ENCODE assay signal across 25 cellular contexts in the genomic region with DNA sequence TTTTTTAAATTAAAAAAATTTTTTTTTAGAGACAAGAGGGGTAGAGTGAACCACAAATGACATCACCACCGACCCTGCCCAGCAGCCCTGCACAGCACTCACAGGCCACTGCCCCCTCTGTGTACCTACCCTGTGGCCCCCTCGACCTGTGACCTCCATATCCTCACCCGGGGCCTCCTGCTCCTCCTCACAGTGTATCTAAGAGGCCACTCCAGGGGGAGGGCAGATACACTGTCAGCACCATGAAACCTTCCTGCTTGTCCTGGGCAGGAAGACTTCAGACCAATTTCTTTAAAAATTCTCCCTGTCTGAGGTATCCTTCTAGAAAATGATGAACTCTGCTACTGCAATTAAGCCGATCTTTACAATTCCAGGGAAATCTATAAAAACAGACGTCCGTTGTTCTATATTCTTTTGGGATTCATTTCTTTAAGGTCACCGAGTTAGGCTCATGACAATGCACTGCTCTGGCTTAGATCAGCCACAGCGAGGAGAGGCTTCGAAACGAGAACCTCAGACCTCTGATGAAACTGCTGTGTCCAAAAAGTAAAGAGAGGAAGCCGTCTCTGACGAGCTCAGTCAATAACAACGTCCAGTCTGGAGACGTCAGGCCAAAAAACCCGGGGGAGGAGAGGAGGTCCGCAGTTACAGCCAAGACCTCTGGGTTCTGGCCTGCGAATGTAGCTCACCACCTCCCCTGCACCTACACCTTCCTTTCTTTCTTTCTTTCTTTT. TPM values are rescaled to one million over a fixed set of nuclear protein-coding genes. Genes with fewer than 3 reads are reported as not detected.
DNase-seq lines count a peak whose midpoint lies in the region; TF ChIP-seq lines count a peak whose summit lies in the region.
"Had no signal": no experiment of that assay in that cellular context is flagged by ENCODE, and none has a peak within 500 bp of the region (broad histone marks: within the 10 kb centered on the region; RNA-seq: fewer than 3 reads in every experiment).

No MANE protein-coding gene starts in this region.

- TF ChIP-seq POLR2A in NB4 (IDR thresholded peaks at IDR 0.05; ENCODE audit: extremely low read depth, insufficient read length), result no peak

- CTCF ChIA-PET in GM10248 (lab: Yijun Ruan, JAX), result interaction anchor here (1.1 kb wide), 2 partner anchors 11 kb away, joined by 3 read pairs; no protein-coding TSS in a partner anchor

- no peak for TF ChIP-seq CTCF in HL-60 (IDR thresholded peaks at IDR 0.05; ENCODE audit: insufficient read depth, low read length)
- no peak for TF ChIP-seq CTCF in NB4 (IDR thresholded peaks at IDR 0.05; ENCODE audit: low read depth, low read length)
- TF ChIP-seq CTCF in hepatocyte (IDR thresholded peaks at IDR 0.05; ENCODE audit: poor library complexity), result no peak
- no peak for TF ChIP-seq CTCF in neutrophil (IDR thresholded peaks at IDR 0.05)
- no peak for TF ChIP-seq CTCF in GM10248 (IDR thresholded peaks at IDR 0.05; ENCODE audit: control extremely low read depth, extremely low read depth, low read depth, missing control alignments)

- H3K27me3 ChIP-seq in HL-60 (ENCODE audit: insufficient read depth, poor library complexity, severe bottlenecking) (no peaks in the 10 kb centered on the region), hepatocyte (no peaks in the 10 kb centered on the region), neutrophil (no peaks in the 10 kb centered on the region)
- H3K27me3 ChIP-seq: upper lobe of left lung had no signal

- WGBS in hepatocyte (ENCODE audit: low lambda C conversion rate, missing lambda C conversion rate), result 59% methylated on average over 17 of the region's 17 CpGs

- H3K4me1 ChIP-seq in hepatocyte (ENCODE audit: insufficient read depth), result peaks cover 18% of the 10 kb centered on the region
- peaks cover 58% of the 10 kb centered on the region in 2 experiments for H3K4me1 ChIP-seq in neutrophil (ENCODE audit: control insufficient read depth in 1 of 2, insufficient read depth in 1 of 2, low read depth in 1 of 2, low read length in 1 of 2)
- H3K4me1 ChIP-seq: Caco-2, SJSA1 had no signal

- peak in 1 of 2 experiments; percentile 74 for DNase-seq in HL-60 (ENCODE audit: low read depth in 1 of 2, low spot score in 1 of 2)
- DNase-seq in NB4 (ENCODE audit: low read depth), result peak; percentile 76
- DNase-seq in hepatocyte (ENCODE audit: low spot score), result no peak
- DNase-seq in GM10248 (ENCODE audit: extremely low spot score), result no peak
- DNase-seq in NCI-H187 (lab: John Stamatoyannopoulos, UW), result no peak
- DNase-seq in GOT3 (lab: John Stamatoyannopoulos, UW), result no peak
- no peak for DNase-seq in activated CD8-positive, alpha-beta memory T cell treated with anti-CD3 and anti-CD28 coated beads for 24 hours
- DNase-seq: activated CD4-positive, alpha-beta T cell treated with anti-CD3 and anti-CD28 coated beads, Interleukin-2, amount 50 U/mL, for 1 hour; activated CD4-positive, CD25-positive, alpha-beta regulatory T cell; activated gamma-delta T cell treated with Interleukin-2 at 50 U/mL for 16 hours; activated T-cell treated with anti-CD3 and anti-CD28 coated beads, Interleukin-2, amount 50 U/mL, for 48 hours; Caco-2; dermis blood vessel endothelial cell; DMS53; left ventricle myocardium superior; NCI-H1105 treated with DMSO at 0.1 percent for 48 hours; NCI-H2029; NCI-H526 treated with DMSO at 0.1 percent for 48 hours; T-helper 1 cell; upper lobe of left lung had no signal

- no peaks in the 10 kb centered on the region for H3K9me2 ChIP-seq in hepatocyte (replicated peaks; ENCODE audit: insufficient read depth)

- H4K20me1 ChIP-seq in hepatocyte (ENCODE audit: insufficient read depth, poor library complexity, severe bottlenecking), result no peaks in the 10 kb centered on the region

- H3K4me2 ChIP-seq in hepatocyte, result peak overlapping the region; percentile 11

- H2AFZ ChIP-seq in hepatocyte, result no peak overlapping the region

- H3K79me2 ChIP-seq in hepatocyte, result no peaks in the 10 kb centered on the region

- H3K27ac ChIP-seq in HL-60 (replicated peaks), result peak overlapping the region; percentile 22; the same call in 1 of the 2 replicates
- H3K27ac ChIP-seq in hepatocyte, result no peak overlapping the region
- peak overlapping the region; percentile 92 for H3K27ac ChIP-seq in neutrophil
- H3K27ac ChIP-seq: SJSA1, upper lobe of left lung had no signal

- H3K9me3 ChIP-seq in hepatocyte (ENCODE audit: low read depth) (no peaks in the 10 kb centered on the region), neutrophil (peaks cover 4% of the 10 kb centered on the region)
- H3K9me3 ChIP-seq: Caco-2, SJSA1, upper lobe of left lung had no signal

- POLR2A ChIA-PET in GM10248 (lab: Yijun Ruan, JAX), result interaction anchor here (0.7 kb wide), 1 partner anchor 17 kb away, joined by 5 read pairs; no protein-coding TSS in a partner anchor

- no peaks in the 10 kb centered on the region for H3K36me3 ChIP-seq in hepatocyte (replicated peaks; ENCODE audit: insufficient read depth, low read depth)
- H3K36me3 ChIP-seq in neutrophil, result peaks cover 95% of the 10 kb centered on the region
- H3K36me3 ChIP-seq: SJSA1, upper lobe of left lung had no signal

- H3K4me3 ChIP-seq in HL-60 (replicated peaks; ENCODE audit: insufficient read depth, low read length) (no peak overlapping the region), NB4 (ENCODE audit: low read depth, low read length) (no peak overlapping the region), hepatocyte (no peak overlapping the region), neutrophil (ENCODE audit: low read depth in 1 of 2, low read length in 1 of 2) (peak overlapping the region in 1 of 2 experiments; percentile 1)
- H3K4me3 ChIP-seq: SJSA1, upper lobe of left lung had no signal

RNA-seq across cellular contexts. Expression of gene NFAM1, which starts 17.5 kb away (rescaled TPM):
- total RNA-seq in hepatocyte, result 0.16 and 0.53 TPM in 2 replicates
- 0.15 and 1.0 TPM in 2 replicates for polyA plus RNA-seq in hepatocyte
- total RNA-seq: Caco-2, dermis blood vessel endothelial cell, fibroblast of villous mesenchyme, pulmonary artery endothelial cell, SJSA1 had no signal
- polyA plus RNA-seq: keratinocyte had no signal
